In genomic region chr7:21580073-21580521, GRCh38 we compare ENCODE assay signal across 9 cellular contexts. TPM values are rescaled to one million over a fixed set of nuclear protein-coding genes. Genes with fewer than 3 reads are reported as not detected.
DNase-seq lines count a peak whose midpoint lies in the region; ATAC-seq, FAIRE-seq and TF ChIP-seq lines count a peak whose summit lies in the region.
"Had no signal": no experiment of that assay in that cellular context is flagged by ENCODE, and none has a peak within 500 bp of the region (broad histone marks: within the 10 kb centered on the region; RNA-seq: fewer than 3 reads in every experiment).

No MANE protein-coding gene starts in this region.

- TF ChIP-seq CTCF in GM12865 (IDR thresholded peaks at IDR 0.05; ENCODE audit: insufficient read depth, low read depth, low read length, missing control alignments), result no peak
- no peak for TF ChIP-seq CTCF in omental fat pad (IDR thresholded peaks at IDR 0.05)

- no peak overlapping the region for H3K27ac Mint-ChIP-seq in naive thymus-derived CD4-positive, alpha-beta T cell
- H3K27ac Mint-ChIP-seq: brain had no signal

- CTCF ChIA-PET in naive thymus-derived CD4-positive, alpha-beta T cell (lab: Charles Lee), result no interaction called here

- peaks cover 13% of the 10 kb centered on the region for H3K4me1 ChIP-seq in adipocyte (ENCODE audit: control insufficient read depth, insufficient read depth, low read length)
- H3K4me1 ChIP-seq in naive thymus-derived CD4-positive, alpha-beta T cell (ENCODE audit: control insufficient read depth in 2 of 2, insufficient read depth in 2 of 2, low read length in 2 of 2), result no peaks in the 10 kb centered on the region

- no peaks in the 10 kb centered on the region for H3K36me3 ChIP-seq in adipocyte (ENCODE audit: control insufficient read depth, insufficient read depth, low read length, severe bottlenecking)
- no peaks in the 10 kb centered on the region for H3K36me3 ChIP-seq in naive thymus-derived CD4-positive, alpha-beta T cell (ENCODE audit: control insufficient read depth in 2 of 3, insufficient read depth in 3 of 3, low read length in 3 of 3)

- POLR2A ChIA-PET in naive thymus-derived CD4-positive, alpha-beta T cell (lab: Charles Lee), result no interaction called here

- peak; percentile 51 for DNase-seq in GM12865 (ENCODE audit: low read depth)
- peak; percentile 73 for DNase-seq in adipocyte (ENCODE audit: low read depth)
- DNase-seq in naive thymus-derived CD4-positive, alpha-beta T cell, result no peak
- DNase-seq in GM19239 (ENCODE audit: insufficient read length, low spot score), result no peak
- no peak for DNase-seq in omental fat pad (ENCODE audit: low spot score)

- no peaks in the 10 kb centered on the region for H3K27me3 ChIP-seq in adipocyte (replicated peaks; ENCODE audit: control insufficient read depth, insufficient read depth, low read length)
- no peaks in the 10 kb centered on the region for H3K27me3 ChIP-seq in naive thymus-derived CD4-positive, alpha-beta T cell (ENCODE audit: control insufficient read depth in 2 of 2, insufficient read depth in 2 of 2, low read length in 2 of 2)

- no peak for FAIRE-seq in GM19239 (lab: Jason Lieb, UNC)

- H3K4me3 ChIP-seq in GM12865 (ENCODE audit: low read depth, low read length) (no peak overlapping the region), adipocyte (ENCODE audit: low read length) (no peak overlapping the region)
- H3K4me3 ChIP-seq in naive thymus-derived CD4-positive, alpha-beta T cell (ENCODE audit: low read length), result no peak overlapping the region

- peaks cover 0 to 25% (median 12%) of the 10 kb centered on the region in 11 donors for H3K9me3 Mint-ChIP-seq in naive thymus-derived CD4-positive, alpha-beta T cell

- peaks cover 0 to 7% (median 0%) of the 10 kb centered on the region in 7 donors for H3K4me1 Mint-ChIP-seq in naive thymus-derived CD4-positive, alpha-beta T cell
- H3K4me1 Mint-ChIP-seq: brain had no signal

- peak overlapping the region; percentile 17 for H3K9ac ChIP-seq in adipocyte (ENCODE audit: low read length)

- peaks cover 3% of the 10 kb centered on the region for H3K9me3 ChIP-seq in adipocyte (ENCODE audit: control insufficient read depth, low read length)
- H3K9me3 ChIP-seq in naive thymus-derived CD4-positive, alpha-beta T cell (ENCODE audit: control insufficient read depth in 2 of 3, low read length in 3 of 3), result no peaks in the 10 kb centered on the region

- intact Hi-C loops in naive thymus-derived CD4-positive, alpha-beta T cell (cut with micrococcal nuclease), result no loop called here

- no peak overlapping the region for H3K27ac ChIP-seq in naive thymus-derived CD4-positive, alpha-beta T cell (ENCODE audit: low read depth, low read length)

- peak; percentile 65 for ATAC-seq in HG03439 (IDR thresholded peaks at IDR 0.05; ENCODE audit: unreplicated experiment)
- ATAC-seq in naive thymus-derived CD4-positive, alpha-beta T cell, result peak; percentile 48
- ATAC-seq in GM19324 (IDR thresholded peaks at IDR 0.05; ENCODE audit: low FRiP score, unreplicated experiment), result no peak
- ATAC-seq in omental fat pad (ENCODE audit: low FRiP score), result no peak
- no peak for ATAC-seq in GM18873 (IDR thresholded peaks at IDR 0.05; ENCODE audit: low FRiP score, unreplicated experiment)

- H3K27me3 Mint-ChIP-seq in naive thymus-derived CD4-positive, alpha-beta T cell, result peaks cover 0 to 16% (median 0%) of the 10 kb centered on the region in 5 donors

- peaks cover 0 to 16% (median 0%) of the 10 kb centered on the region in 5 donors for H3K36me3 Mint-ChIP-seq in naive thymus-derived CD4-positive, alpha-beta T cell

- H3K4me3 Mint-ChIP-seq in naive thymus-derived CD4-positive, alpha-beta T cell, result no peak overlapping the region
- H3K4me3 Mint-ChIP-seq: brain had no signal

RNA-seq across cellular contexts. Expression of gene DNAH11, which starts 37.3 kb away (rescaled TPM):
- total RNA-seq in naive thymus-derived CD4-positive, alpha-beta T cell, result 1 to 10 TPM in 1 of 5 experiments, under 1 TPM in 3, not detected in 1; 0.03 to 8.1 (median 0.23) TPM
- under 1 TPM; 0.02 to 0.25 TPM for polyA plus RNA-seq in naive thymus-derived CD4-positive, alpha-beta T cell
- under 1 TPM; 0.32 to 0.88 (median 0.49) TPM for total RNA-seq in omental fat pad

Comparison
In these comparisons a context has a peak if more than half of its experiments do, and no peak if none do; other contexts are left out.
1. DNase-seq: peak in GM12865 (single experiment) and adipocyte (single experiment); none in naive thymus-derived CD4-positive, alpha-beta T cell (0 of 9), GM19239 (single experiment) and omental fat pad (single experiment).
2. ATAC-seq: peak in HG03439 (single experiment) and naive thymus-derived CD4-positive, alpha-beta T cell (single experiment); none in GM19324 (single experiment), omental fat pad (single experiment) and GM18873 (single experiment).